11 cellular contexts compared by ENCODE assay signal in genomic region chr6:14728396-14729024, GRCh38.
DNase-seq lines count a peak whose midpoint lies in the region; ATAC-seq and TF ChIP-seq lines count a peak whose summit lies in the region.
"Had no signal": no experiment of that assay in that cellular context is flagged by ENCODE, and none has a peak within 500 bp of the region (broad histone marks: within the 10 kb centered on the region; RNA-seq: fewer than 3 reads in every experiment).

No MANE protein-coding gene starts in this region.

- peaks cover 2% of the 10 kb centered on the region for H3K9me3 Mint-ChIP-seq in neural progenitor cell

- no peak overlapping the region for H3K27ac ChIP-seq in neural progenitor cell

- no peaks in the 10 kb centered on the region for H4K20me1 ChIP-seq in neural progenitor cell (ENCODE audit: low read depth)

- DNase-seq in Daoy (ENCODE audit: low read depth) (peak; percentile 57), NCI-H226 (peak; percentile 76), erythroblast (lab: John Stamatoyannopoulos, UW) (peak; percentile 91 to 93), neural progenitor cell (ENCODE audit: low spot score) (no peak), NCI-H128 (lab: John Stamatoyannopoulos, UW; ENCODE audit: unreplicated experiment) (no peak), T-helper 1 cell (no peak)
- DNase-seq in activated naive CD4-positive, alpha-beta T cell treated with Interleukin-2 at 50 U/mL for 16 hours, result no peak
- DNase-seq: activated CD4-positive, alpha-beta T cell treated with anti-CD3 and anti-CD28 coated beads for 1 hour; dorsolateral prefrontal cortex; NCI-H1105 treated with DMSO at 0.1 percent for 48 hours had no signal

- no peak for TF ChIP-seq CTCF in neural progenitor cell (IDR thresholded peaks at IDR 0.05)

- peaks cover 9% of the 10 kb centered on the region for H3F3A ChIP-seq in neural progenitor cell (ENCODE audit: low read depth)

- H3K4me2 ChIP-seq in neural progenitor cell, result no peak overlapping the region

- H3K4me3 ChIP-seq in neural progenitor cell, result no peak overlapping the region
- H3K4me3 ChIP-seq: dorsolateral prefrontal cortex had no signal

- H3K36me3 Mint-ChIP-seq in neural progenitor cell, result peaks cover 4% of the 10 kb centered on the region

- no peaks in the 10 kb centered on the region for H3K36me3 ChIP-seq in neural progenitor cell

- TF ChIP-seq POLR2A in erythroblast (IDR thresholded peaks at IDR 0.05; ENCODE audit: low read length), result no peak

- ATAC-seq in GM19351 (IDR thresholded peaks at IDR 0.05; ENCODE audit: unreplicated experiment), result no peak

- H3K9ac ChIP-seq in neural progenitor cell, result no peak overlapping the region

- peak overlapping the region; percentile 6 for H3K27ac Mint-ChIP-seq in neural progenitor cell

- peaks cover 23% of the 10 kb centered on the region for H3K27me3 Mint-ChIP-seq in neural progenitor cell (ENCODE audit: insufficient read depth, low read depth)

- peak overlapping the region; percentile 64 for H3K4me3 Mint-ChIP-seq in neural progenitor cell

- H2AFZ ChIP-seq in neural progenitor cell (replicated peaks), result no peak overlapping the region

- H3K4me1 Mint-ChIP-seq in neural progenitor cell, result peaks cover 48% of the 10 kb centered on the region

- no peaks in the 10 kb centered on the region for H3K9me3 ChIP-seq in neural progenitor cell (ENCODE audit: low read depth)

- peaks cover 14% of the 10 kb centered on the region for H3K4me1 ChIP-seq in neural progenitor cell

- H3K79me2 ChIP-seq in neural progenitor cell (ENCODE audit: low read depth), result no peaks in the 10 kb centered on the region

- peaks cover 3% of the 10 kb centered on the region for H3K27me3 ChIP-seq in neural progenitor cell
- H3K27me3 ChIP-seq: dorsolateral prefrontal cortex had no signal

Comparison
In these comparisons a context has a peak if more than half of its experiments do, and no peak if none do; other contexts are left out.
1. DNase-seq: peak in Daoy (single experiment), NCI-H226 (single experiment) and erythroblast (2 of 2); none in neural progenitor cell (single experiment), NCI-H128 (single experiment), activated naive CD4-positive, alpha-beta T cell treated with Interleukin-2 at 50 U/mL for 16 hours (single experiment) and T-helper 1 cell (0 of 5).